Comparison of ENCODE assay signal across 9 cellular contexts in genomic region chr15:96559087-96559486, GRCh38.
"Had no signal": no experiment of that assay in that cellular context is flagged by ENCODE, and none has a peak within 500 bp of the region (broad histone marks: within the 10 kb centered on the region; RNA-seq: fewer than 3 reads in every experiment).

No MANE protein-coding gene starts in this region.

- DNase-seq: GM23248, GOT3, H7, HFFc6, IMR-90 had no signal

- H3K4me3 Mint-ChIP-seq: HFFc6 had no signal

- H3K4me1 ChIP-seq: HAP-1 had no signal

- H3K27ac ChIP-seq: HL-60 had no signal

- H3K27ac Mint-ChIP-seq: HFFc6 had no signal

- ATAC-seq: HCT116, K562 had no signal

- H3K4me3 ChIP-seq: GM23248, HAP-1, K562 had no signal

- H3K36me3 ChIP-seq: HAP-1 had no signal

- H3K9ac ChIP-seq: GM23248 had no signal

- H3K9me3 Mint-ChIP-seq: HFFc6 had no signal

- H3K9me3 ChIP-seq: HAP-1 had no signal
